ENCODE assay signal across 14 cellular contexts in the genomic region with DNA sequence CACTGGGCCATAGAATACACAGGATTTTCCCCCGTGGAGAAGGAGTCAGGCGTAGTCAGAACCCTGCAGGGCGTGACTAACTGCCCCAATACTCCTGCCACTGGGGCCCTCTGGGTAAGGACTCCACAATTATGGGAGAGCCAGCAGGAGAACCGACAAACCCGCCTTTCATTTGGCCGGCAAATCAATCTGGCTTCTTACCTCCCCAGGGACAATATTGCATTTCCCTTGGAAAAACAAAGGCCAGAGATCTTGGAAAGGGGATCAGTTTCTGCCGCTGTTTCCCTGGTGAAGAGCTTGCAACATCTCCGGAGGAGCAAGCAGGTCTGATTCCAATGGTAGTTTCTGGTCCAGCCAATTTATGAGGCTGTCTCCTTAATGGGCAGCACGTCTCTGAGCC. TPM values are rescaled to one million over a fixed set of nuclear protein-coding genes. Genes with fewer than 3 reads are reported as not detected.
DNase-seq lines count a peak whose midpoint lies in the region; ATAC-seq, FAIRE-seq and TF ChIP-seq lines count a peak whose summit lies in the region.
"Had no signal": no experiment of that assay in that cellular context is flagged by ENCODE, and none has a peak within 500 bp of the region (broad histone marks: within the 10 kb centered on the region; RNA-seq: fewer than 3 reads in every experiment).

No MANE protein-coding gene starts in this region.

- FAIRE-seq in astrocyte (lab: Jason Lieb, UNC): no peak

- no peak overlapping the region for H3K27ac Mint-ChIP-seq in astrocyte (ENCODE audit: unreplicated experiment)
- H3K27ac Mint-ChIP-seq in activated naive CD4-positive, alpha-beta T cell treated with anti-CD3 and anti-CD28 coated beads, Interleukin-2, amount 50 U/mL, for 72 hours: no peak overlapping the region
- H3K27ac Mint-ChIP-seq: stimulated activated naive B cell treated with anti-CD40 and anti-IgM and Interleukin-4, amounts not matched to agents 10 μg/mL and 1 μg/mL and 100 μg/mL, for 72 hours had no signal

- H3K9me3 ChIP-seq in GM23248 (ENCODE audit: low read depth): no peaks in the 10 kb centered on the region
- H3K9me3 ChIP-seq in astrocyte (ENCODE audit: insufficient read depth, low read depth, low read length): no peaks in the 10 kb centered on the region
- no peaks in the 10 kb centered on the region for H3K9me3 ChIP-seq in psoas muscle
- H3K9me3 ChIP-seq: BE2C had no signal

- DNase-seq in GM23248 (peak; percentile 56), astrocyte (ENCODE audit: low read depth) (no peak), Right ventricle myocardium superior (peak; percentile 58), psoas muscle (peak; percentile 56 to 74), putamen (ENCODE audit: low spot score) (no peak), T1000 (lab: John Stamatoyannopoulos, UW) (no peak)
- DNase-seq in activated naive CD4-positive, alpha-beta T cell treated with anti-CD3 and anti-CD28 coated beads, Interleukin-2, amount 50 U/mL, for 72 hours (ENCODE audit: low spot score in 2 of 2): no peak
- DNase-seq: activated CD4-positive, CD25-positive, alpha-beta regulatory T cell treated with anti-CD3 and anti-CD28 coated beads, Interleukin-2, amount 50 U/mL, for 72 hours; activated T-cell treated with anti-CD3 and anti-CD28 coated beads, Interleukin-2, amount 50 U/mL, for 4 hours; BE2C; effector memory CD4-positive, alpha-beta T cell; hippocampal formation; stimulated activated naive B cell treated with anti-CD40 and anti-IgM and Interleukin-4, amounts not matched to agents 10 μg/mL and 1 μg/mL and 100 μg/mL, for 72 hours had no signal

- H3K9me2 ChIP-seq in GM23248 (ENCODE audit: insufficient read depth): no peaks in the 10 kb centered on the region

- H3K4me3 ChIP-seq in GM23248 (no peak overlapping the region), astrocyte (ENCODE audit: insufficient read depth, low read depth, low read length) (no peak overlapping the region), psoas muscle (no peak overlapping the region)

- H3K9ac ChIP-seq in GM23248 (no peak overlapping the region), astrocyte (ENCODE audit: low read length) (no peak overlapping the region)

- peaks cover 7% of the 10 kb centered on the region for H3K4me1 Mint-ChIP-seq in astrocyte (ENCODE audit: low read depth, unreplicated experiment)

- in situ Hi-C loops in GM23248 (cut with MboI): no loop called here

- WGBS in GM23248 (ENCODE audit: low coverage in 1 of 2, low lambda C conversion rate in 2 of 2, missing lambda C conversion rate in 2 of 2), 2 experiments: 9 to 18% methylated on average over 9 of the region's 9 CpGs
- 27 to 37% (median 29%) methylated on average over 9 of the region's 9 CpGs for WGBS in psoas muscle, 3 donors

- no peaks in the 10 kb centered on the region for H4K20me1 ChIP-seq in GM23248 (ENCODE audit: insufficient read depth)
- H4K20me1 ChIP-seq in astrocyte (ENCODE audit: insufficient read depth, low read length): no peaks in the 10 kb centered on the region

- H3K36me3 Mint-ChIP-seq in astrocyte (ENCODE audit: low read depth, unreplicated experiment): peaks cover 4% of the 10 kb centered on the region
- peaks cover 0 to 6% of the 10 kb centered on the region in 2 donors for H3K36me3 Mint-ChIP-seq in activated naive CD4-positive, alpha-beta T cell treated with anti-CD3 and anti-CD28 coated beads, Interleukin-2, amount 50 U/mL, for 72 hours

- H3K27me3 Mint-ChIP-seq in astrocyte (ENCODE audit: low read depth, unreplicated experiment): peaks cover 16% of the 10 kb centered on the region

- H3K27me3 ChIP-seq in GM23248 (replicated peaks; ENCODE audit: insufficient read depth) (peaks cover 44% of the 10 kb centered on the region), astrocyte (ENCODE audit: insufficient read depth, low read length) (peaks cover 29% of the 10 kb centered on the region), psoas muscle (ENCODE audit: insufficient read depth in 3 of 3, low read length in 2 of 3) (peaks cover 0 to 45% (median 4%) of the 10 kb centered on the region in 3 donors)

- H3K27ac ChIP-seq in GM23248 (no peak overlapping the region), astrocyte (ENCODE audit: low read depth, low read length) (no peak overlapping the region), psoas muscle (no peak overlapping the region)

- no peaks in the 10 kb centered on the region for H3K4me1 ChIP-seq in GM23248 (ENCODE audit: insufficient read depth)
- H3K4me1 ChIP-seq in astrocyte (ENCODE audit: insufficient read depth, low read length): peaks cover 4% of the 10 kb centered on the region
- peaks cover 2% of the 10 kb centered on the region for H3K4me1 ChIP-seq in psoas muscle
- H3K4me1 ChIP-seq: BE2C had no signal

- H2AFZ ChIP-seq in GM23248 (no peak overlapping the region), astrocyte (ENCODE audit: low read depth, low read length) (no peak overlapping the region)

- TF ChIP-seq CTCF in astrocyte (IDR thresholded peaks at IDR 0.05; ENCODE audit: insufficient read depth, low read depth, low read length) (no peak), psoas muscle (IDR thresholded peaks at IDR 0.05) (no peak)

- intact Hi-C loops in Right ventricle myocardium superior (cut with DNase I) (loop anchor here (10.0 kb wide), 1 partner anchor 248 kb away; no protein-coding TSS in a partner anchor), psoas muscle (cut with DNase I) (no loop called here)

- H3K79me2 ChIP-seq in GM23248 (ENCODE audit: insufficient read depth) (no peaks in the 10 kb centered on the region), astrocyte (ENCODE audit: insufficient read depth, low read length) (no peaks in the 10 kb centered on the region)

- no peak overlapping the region for H3K4me2 ChIP-seq in GM23248 (ENCODE audit: unreplicated experiment)
- peak overlapping the region; percentile 18 for H3K4me2 ChIP-seq in astrocyte (ENCODE audit: low read length)

- H3K4me3 Mint-ChIP-seq in astrocyte (ENCODE audit: unreplicated experiment): peak overlapping the region; percentile 5
- H3K4me3 Mint-ChIP-seq: activated T-cell treated with anti-CD3 and anti-CD28 coated beads, Interleukin-2, amount 50 U/mL, for 4 hours; stimulated activated naive B cell treated with anti-CD40 and anti-IgM and Interleukin-4, amounts not matched to agents 10 μg/mL and 1 μg/mL and 100 μg/mL, for 72 hours had no signal

- no peaks in the 10 kb centered on the region for H3K36me3 ChIP-seq in GM23248 (ENCODE audit: low read depth)
- no peaks in the 10 kb centered on the region for H3K36me3 ChIP-seq in astrocyte (ENCODE audit: insufficient read depth, low read length)
- H3K36me3 ChIP-seq in psoas muscle (ENCODE audit: insufficient read depth in 1 of 2, low read depth in 1 of 2): no peaks in the 10 kb centered on the region
- H3K36me3 ChIP-seq: BE2C had no signal

- peaks cover 2% of the 10 kb centered on the region for H3K9me3 Mint-ChIP-seq in astrocyte (ENCODE audit: unreplicated experiment)
- no peaks in the 10 kb centered on the region for H3K9me3 Mint-ChIP-seq in activated naive CD4-positive, alpha-beta T cell treated with anti-CD3 and anti-CD28 coated beads, Interleukin-2, amount 50 U/mL, for 72 hours
- H3K9me3 Mint-ChIP-seq: activated T-cell treated with anti-CD3 and anti-CD28 coated beads, Interleukin-2, amount 50 U/mL, for 4 hours; stimulated activated naive B cell treated with anti-CD40 and anti-IgM and Interleukin-4, amounts not matched to agents 10 μg/mL and 1 μg/mL and 100 μg/mL, for 72 hours had no signal

- peak; percentile 71 for ATAC-seq in Right ventricle myocardium superior (ENCODE audit: poor library complexity)
- peak in 3 of 4 donors; percentile 34 to 63 (median 51) for ATAC-seq in psoas muscle
- no peak for ATAC-seq in activated naive CD4-positive, alpha-beta T cell treated with anti-CD3 and anti-CD28 coated beads, Interleukin-2, amount 50 U/mL, for 72 hours
- ATAC-seq in HG02970 (IDR thresholded peaks at IDR 0.05; ENCODE audit: low FRiP score, unreplicated experiment): no peak
- ATAC-seq: activated T-cell treated with anti-CD3 and anti-CD28 coated beads, Interleukin-2, amount 50 U/mL, for 4 hours; stimulated activated naive B cell treated with anti-CD40 and anti-IgM and Interleukin-4, amounts not matched to agents 10 μg/mL and 1 μg/mL and 100 μg/mL, for 72 hours had no signal

- no peaks in the 10 kb centered on the region for H3F3A ChIP-seq in GM23248 (ENCODE audit: insufficient read depth)

RNA-seq across cellular contexts. Expression of gene TRABD2B, which starts 4.5 kb away (rescaled TPM):
- not detected in 2 replicates for total RNA-seq in GM23248 (2014; rRNA removed; shearing (Covaris generic))
- not detected in 2 replicates for polyA plus RNA-seq in GM23248 (2016; fragmentation: Nextera tagmentation; extraction: Ambion mirVana)
- total RNA-seq in astrocyte: 0.89 and 1.8 TPM in 2 replicates
- total RNA-seq in Right ventricle myocardium superior: 0.51 TPM
- under 1 TPM; 0.42 to 0.76 (median 0.51) TPM for total RNA-seq in psoas muscle
- polyA plus RNA-seq in psoas muscle: under 1 TPM; 0.08 to 0.32 (median 0.20) TPM
- not detected for total RNA-seq in activated naive CD4-positive, alpha-beta T cell treated with anti-CD3 and anti-CD28 coated beads, Interleukin-2, amount 50 U/mL, for 72 hours
- total RNA-seq: activated T-cell treated with anti-CD3 and anti-CD28 coated beads, Interleukin-2, amount 50 U/mL, for 4 hours had no signal

Comparison
In these comparisons a context has a peak if more than half of its experiments do, and no peak if none do; other contexts are left out.
1. DNase-seq: peak in GM23248 (single experiment), Right ventricle myocardium superior (single experiment) and psoas muscle (2 of 2); none in astrocyte (single experiment), activated naive CD4-positive, alpha-beta T cell treated with anti-CD3 and anti-CD28 coated beads, Interleukin-2, amount 50 U/mL, for 72 hours (0 of 2), putamen (single experiment) and T1000 (single experiment).
2. ATAC-seq: peak in Right ventricle myocardium superior (single experiment) and psoas muscle (3 of 4); none in activated naive CD4-positive, alpha-beta T cell treated with anti-CD3 and anti-CD28 coated beads, Interleukin-2, amount 50 U/mL, for 72 hours (0 of 2) and HG02970 (single experiment).